ENCODE assay signal across 8 cellular contexts in the genomic region with DNA sequence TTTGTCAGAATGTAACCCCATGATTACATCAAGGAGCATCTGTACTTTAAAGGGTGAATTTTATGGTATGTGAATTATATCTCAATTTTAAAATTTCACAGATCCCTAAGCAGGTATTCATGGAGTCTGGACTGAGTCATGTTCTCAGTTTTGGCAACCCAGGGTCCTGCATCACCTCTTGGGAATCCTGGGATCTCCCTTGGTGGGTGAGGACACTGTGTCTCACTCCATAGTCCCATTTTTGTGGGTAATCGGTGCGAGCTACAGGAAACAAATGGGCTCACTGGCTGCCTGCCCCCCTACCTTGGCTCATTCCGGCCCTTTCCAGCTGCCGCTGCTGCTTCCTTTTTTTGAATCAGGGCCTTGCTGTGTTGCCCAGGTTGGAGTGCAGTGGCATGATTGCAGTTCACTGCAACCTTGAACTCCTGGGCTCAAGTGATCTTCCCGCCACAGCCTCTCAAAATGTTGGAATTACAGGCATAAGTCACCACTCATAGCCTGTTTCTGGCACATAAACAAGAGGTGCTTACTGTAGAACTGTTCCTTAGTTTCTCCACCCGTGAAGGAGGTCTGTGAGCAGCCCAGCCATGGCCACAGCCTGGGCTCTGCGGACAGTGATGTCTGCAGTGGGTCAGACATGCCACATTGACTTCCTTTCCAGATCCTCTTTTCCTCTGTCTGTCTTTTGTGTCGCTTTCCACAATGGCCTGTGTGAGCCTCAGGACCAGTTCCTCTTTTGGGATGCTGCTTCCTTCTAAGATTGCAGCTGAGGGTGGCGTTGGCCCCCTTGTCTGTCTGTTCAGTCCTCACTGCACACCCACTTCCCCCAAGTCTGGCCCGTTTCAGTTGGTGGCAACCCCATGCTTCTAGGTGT. TPM values are rescaled to one million over a fixed set of nuclear protein-coding genes. Genes with fewer than 3 reads are reported as not detected.
DNase-seq lines count a peak whose midpoint lies in the region; ATAC-seq, FAIRE-seq and TF ChIP-seq lines count a peak whose summit lies in the region.

No MANE protein-coding gene starts in this region.

- H3K9me3 ChIP-seq in PC-3 (ENCODE audit: low read length) = no peaks in the 10 kb centered on the region
- no peaks in the 10 kb centered on the region for H3K9me3 ChIP-seq in keratinocyte (ENCODE audit: control insufficient read depth, low read depth, low read length)

- TF ChIP-seq CTCF in PC-3 (conservative IDR thresholded peaks at IDR 0.05; ENCODE audit: low read depth, low read length) (no peak), keratinocyte (optimal IDR thresholded peaks at IDR 0.05 in 1 of 3, IDR thresholded peaks at IDR 0.05 in 1 of 3, conservative IDR thresholded peaks at IDR 0.05 in 1 of 3; ENCODE audit: extremely low read depth in 1 of 3, insufficient read depth in 2 of 3, low read length in 3 of 3) (no peak)

- H3K27ac ChIP-seq in PC-3 (ENCODE audit: low read length) (no peak overlapping the region), keratinocyte (ENCODE audit: control insufficient read depth, insufficient read depth, low read length) (no peak overlapping the region)

- no peaks in the 10 kb centered on the region for H4K20me1 ChIP-seq in PC-3 (ENCODE audit: low read length)
- H4K20me1 ChIP-seq in keratinocyte (ENCODE audit: control insufficient read depth, extremely low read depth, insufficient read depth, low read length) = no peaks in the 10 kb centered on the region

- H3K4me2 ChIP-seq in PC-3 (ENCODE audit: low read length) (no peak overlapping the region), keratinocyte (ENCODE audit: control insufficient read depth, extremely low read depth, insufficient read depth, low read depth, low read length) (no peak overlapping the region)

- H3K4me1 ChIP-seq in PC-3 (ENCODE audit: insufficient read depth, low read length) (no peaks in the 10 kb centered on the region), keratinocyte (ENCODE audit: control insufficient read depth, extremely low read depth, insufficient read depth, low read length) (peaks cover 11% of the 10 kb centered on the region)

- H3K27me3 ChIP-seq in PC-3 (ENCODE audit: low read length) (0 out of 2 replicates have a peak, but pooled peaks cover 7% of the 10 kb centered on the region), keratinocyte (ENCODE audit: control insufficient read depth, extremely low read depth, insufficient read depth, low read length) (no peaks in the 10 kb centered on the region)

- no peak overlapping the region for H3K9ac ChIP-seq in PC-3 (ENCODE audit: low read length)
- H3K9ac ChIP-seq in keratinocyte (ENCODE audit: control insufficient read depth, extremely low read depth, insufficient read depth, low read length) = no peak overlapping the region

- H2AFZ ChIP-seq in PC-3 (ENCODE audit: low read length) (0 out of 2 replicates have a peak overlapping the region, but pooled peaks have one; percentile 10), keratinocyte (ENCODE audit: control insufficient read depth, low read length) (no peak overlapping the region)

- H3F3A ChIP-seq in PC-3 (ENCODE audit: low read length, unreplicated experiment) = no peaks in the 10 kb centered on the region

- H3K36me3 ChIP-seq in PC-3 (ENCODE audit: low read depth, low read length) = no peaks in the 10 kb centered on the region
- no peaks in the 10 kb centered on the region for H3K36me3 ChIP-seq in keratinocyte (ENCODE audit: control insufficient read depth in 2 of 2, extremely low read depth in 1 of 2, insufficient read depth in 2 of 2, low read length in 2 of 2)

- ATAC-seq in HG02870 (IDR thresholded peaks at IDR 0.05; ENCODE audit: unreplicated experiment) (peak; percentile 38), PC-3 (peak; percentile 28; the same call in 1 of the 2 replicates), GM18858 (IDR thresholded peaks at IDR 0.05; ENCODE audit: unreplicated experiment) (no peak)

- DNase-seq in PC-3 (peak; percentile 60), keratinocyte (ENCODE audit: low read depth, low spot score) (peak; percentile 30), NCI-H1694 (lab: John Stamatoyannopoulos, UW) (no peak), NCI-H2107 (lab: John Stamatoyannopoulos, UW) (no peak), foreskin melanocyte (no peak)

- no TSS peak for BruUV-seq in PC-3 (replicated peaks; lab: Mats Ljungman, UMichigan)

- dilution Hi-C loops in keratinocyte (cut with MboI; ENCODE audit: extremely low pct_ligation_motif_present, low sequenced_read_pairs) = no loop called here

- no peaks in the 10 kb centered on the region for H3K9me2 ChIP-seq in PC-3 (replicated peaks; ENCODE audit: low read length)

- POLR2A ChIA-PET in PC-3 (lab: Charles Lee; ENCODE audit: unreplicated experiment) = no interaction called here

- no peaks in the 10 kb centered on the region for H3K9me1 ChIP-seq in keratinocyte (ENCODE audit: control insufficient read depth, extremely low read depth, insufficient read depth, low read length)

- intact Hi-C loops in PC-3 (cut with micrococcal nuclease) = no loop called here

- CTCF ChIA-PET in PC-3 (lab: Charles Lee) = interaction anchor here (1.1 kb wide), 1 partner anchor 32 kb away, joined by 4 read pairs; no protein-coding TSS in a partner anchor

- FAIRE-seq in keratinocyte (lab: Jason Lieb, UNC) = no peak

- H3K4me3 ChIP-seq in GM08714 (ENCODE audit: low read length) = peak overlapping the region; percentile 50; the same call in 1 of the 2 replicates
- H3K4me3 ChIP-seq in PC-3 (ENCODE audit: low read length) = no peak overlapping the region
- no peak overlapping the region for H3K4me3 ChIP-seq in keratinocyte (ENCODE audit: control insufficient read depth in 2 of 3, extremely low read depth in 1 of 3, insufficient read depth in 2 of 3, low read depth in 1 of 3, low read length in 3 of 3)

- H3K79me2 ChIP-seq in PC-3 (ENCODE audit: low read length) (no peaks in the 10 kb centered on the region), keratinocyte (ENCODE audit: control insufficient read depth, insufficient read depth, low read length) (no peaks in the 10 kb centered on the region)

RNA-seq across cellular contexts. Expression of gene PALD1, which starts 14.5 kb away (rescaled TPM):
- 0.46 and 0.80 TPM in 2 replicates for total RNA-seq in PC-3 (2014; rRNA removed)
- 0.72 to 1.4 TPM (median 0.83 TPM) in 3 replicates for polyA plus RNA-seq in keratinocyte
- 0.39 TPM for polyA plus RNA-seq in keratinocyte (2011; ENCODE audit: low read depth)
- polyA plus RNA-seq in keratinocyte (2011; cell fraction: cytosol; rRNA removed) = 0.50 and 0.96 TPM in 2 replicates
- polyA plus RNA-seq in keratinocyte (2011; cell fraction: nucleus; rRNA removed) = 2.0 and 2.1 TPM in 2 replicates
- polyA plus RNA-seq in keratinocyte (2012; ENCODE audit: low replicate concordance) = 1.2 and 1.6 TPM in 2 replicates
- 0.53 to 1.0 TPM (median 0.77 TPM) in 3 replicates for polyA minus RNA-seq in keratinocyte
- polyA minus RNA-seq in keratinocyte (2011; cell fraction: cytosol; rRNA and poly(A)+ RNA removed) = 2.1 TPM
- polyA minus RNA-seq in keratinocyte (2011; cell fraction: nucleus; rRNA and poly(A)+ RNA removed) = 1.5 and 2.1 TPM in 2 replicates

RNA-seq across cellular contexts. Expression of gene NODAL, which starts 51.5 kb away (rescaled TPM):
- not detected in 2 replicates for total RNA-seq in PC-3 (2014; rRNA removed)
- 0.30 to 0.46 TPM (median 0.45 TPM) in 3 replicates for polyA plus RNA-seq in keratinocyte
- 0.16 TPM for polyA plus RNA-seq in keratinocyte (2011; ENCODE audit: low read depth)
- 0.12 and 0.31 TPM in 2 replicates for polyA plus RNA-seq in keratinocyte (2011; cell fraction: cytosol; rRNA removed)
- polyA plus RNA-seq in keratinocyte (2011; cell fraction: nucleus; rRNA removed) = 0.73 and 0.80 TPM in 2 replicates
- 0.36 TPM in 1 of 2 replicates, not detected in the other for polyA plus RNA-seq in keratinocyte (2012; ENCODE audit: low replicate concordance)
- 0.58 to 0.92 TPM in 2 of 3 replicates, not detected in the other for polyA minus RNA-seq in keratinocyte
- not detected for polyA minus RNA-seq in keratinocyte (2011; cell fraction: cytosol; rRNA and poly(A)+ RNA removed)
- polyA minus RNA-seq in keratinocyte (2011; cell fraction: nucleus; rRNA and poly(A)+ RNA removed) = not detected in 2 replicates

Comparison
In these comparisons a context has a peak if more than half of its experiments do, and no peak if none do; other contexts are left out.
1. DNase-seq: peak in PC-3 (single experiment) and keratinocyte (single experiment); none in NCI-H1694 (single experiment), NCI-H2107 (single experiment) and foreskin melanocyte (single experiment).